ENCODE assay signal across 10 cellular contexts in genomic region chr15:100703032-100703578, GRCh38.
DNase-seq lines count a peak whose midpoint lies in the region; ATAC-seq lines count a peak whose summit lies in the region.
"Had no signal": no experiment of that assay in that cellular context is flagged by ENCODE, and none has a peak within 500 bp of the region (broad histone marks: within the 10 kb centered on the region; RNA-seq: fewer than 3 reads in every experiment).

No MANE protein-coding gene starts in this region.

- ATAC-seq in HG02981 (IDR thresholded peaks at IDR 0.05; ENCODE audit: unreplicated experiment), result peak; percentile 99

- H3K36me3 Mint-ChIP-seq in activated naive CD4-positive, alpha-beta T cell treated with anti-CD3 and anti-CD28 coated beads for 36 hours (ENCODE audit: low read depth), result no peaks in the 10 kb centered on the region

- peak overlapping the region; percentile 71 for H3K27ac Mint-ChIP-seq in activated naive CD4-positive, alpha-beta T cell treated with anti-CD3 and anti-CD28 coated beads for 36 hours
- H3K27ac Mint-ChIP-seq: CD4-positive, CD25-positive, alpha-beta regulatory T cell; naive B cell had no signal

- H3K9me3 Mint-ChIP-seq in activated naive CD4-positive, alpha-beta T cell treated with anti-CD3 and anti-CD28 coated beads for 36 hours, result no peaks in the 10 kb centered on the region

- DNase-seq in activated naive CD4-positive, alpha-beta T cell treated with anti-CD3 and anti-CD28 coated beads for 36 hours, result peak; percentile 71
- DNase-seq in activated naive CD4-positive, alpha-beta T cell treated with anti-CD3 and anti-CD28 coated beads, Interleukin-2, amount 50 U/mL, for 16 hours, result no peak
- peak; percentile 57 for DNase-seq in activated CD8-positive, alpha-beta memory T cell treated with anti-CD3 and anti-CD28 coated beads, Interleukin-2, amount 50 U/mL, for 48 hours
- DNase-seq in stimulated activated CD8-positive, alpha-beta memory T cell treated with anti-CD3 and anti-CD28 coated beads, Interleukin-7, amount 100 ng/mL, for 48 hours (ENCODE audit: extremely low read depth in 1 of 2, low read depth in 1 of 2), result peak; percentile 25 to 51
- no peak for DNase-seq in amniotic stem cell (lab: John Stamatoyannopoulos, UW)
- DNase-seq in NCI-H1436 treated with DMSO at 0.1 percent for 48 hours (lab: John Stamatoyannopoulos, UW), result no peak
- no peak for DNase-seq in retina
- DNase-seq: naive B cell had no signal

- intact Hi-C loops in activated naive CD4-positive, alpha-beta T cell treated with anti-CD3 and anti-CD28 coated beads for 36 hours (cut with micrococcal nuclease), result loop anchor here (1.0 kb wide), 1 partner anchor 106 kb away; no protein-coding TSS in a partner anchor

- CTCF ChIA-PET in activated naive CD4-positive, alpha-beta T cell treated with anti-CD3 and anti-CD28 coated beads for 36 hours (lab: Charles Lee), result interaction anchor here (0.6 kb wide), 1 partner anchor 353 kb away, joined by 3 read pairs; no protein-coding TSS in a partner anchor

- H3K4me3 Mint-ChIP-seq in activated naive CD4-positive, alpha-beta T cell treated with anti-CD3 and anti-CD28 coated beads for 36 hours, result no peak overlapping the region
- H3K4me3 Mint-ChIP-seq: CD4-positive, CD25-positive, alpha-beta regulatory T cell had no signal

- peaks cover 5% of the 10 kb centered on the region for H3K4me1 Mint-ChIP-seq in activated naive CD4-positive, alpha-beta T cell treated with anti-CD3 and anti-CD28 coated beads for 36 hours (ENCODE audit: low read depth)
- H3K4me1 Mint-ChIP-seq: naive B cell had no signal

- peaks cover 17% of the 10 kb centered on the region for H3K27me3 Mint-ChIP-seq in activated naive CD4-positive, alpha-beta T cell treated with anti-CD3 and anti-CD28 coated beads for 36 hours (ENCODE audit: low read depth)

Comparison
In these comparisons a context has a peak if more than half of its experiments do, and no peak if none do; other contexts are left out.
1. DNase-seq: peak in activated naive CD4-positive, alpha-beta T cell treated with anti-CD3 and anti-CD28 coated beads for 36 hours (single experiment), activated CD8-positive, alpha-beta memory T cell treated with anti-CD3 and anti-CD28 coated beads, Interleukin-2, amount 50 U/mL, for 48 hours (single experiment) and stimulated activated CD8-positive, alpha-beta memory T cell treated with anti-CD3 and anti-CD28 coated beads, Interleukin-7, amount 100 ng/mL, for 48 hours (2 of 2); none in activated naive CD4-positive, alpha-beta T cell treated with anti-CD3 and anti-CD28 coated beads, Interleukin-2, amount 50 U/mL, for 16 hours (single experiment), amniotic stem cell (single experiment), NCI-H1436 treated with DMSO at 0.1 percent for 48 hours (single experiment) and retina (single experiment).